ENCODE assay signal across 8 cellular contexts in the genomic region with DNA sequence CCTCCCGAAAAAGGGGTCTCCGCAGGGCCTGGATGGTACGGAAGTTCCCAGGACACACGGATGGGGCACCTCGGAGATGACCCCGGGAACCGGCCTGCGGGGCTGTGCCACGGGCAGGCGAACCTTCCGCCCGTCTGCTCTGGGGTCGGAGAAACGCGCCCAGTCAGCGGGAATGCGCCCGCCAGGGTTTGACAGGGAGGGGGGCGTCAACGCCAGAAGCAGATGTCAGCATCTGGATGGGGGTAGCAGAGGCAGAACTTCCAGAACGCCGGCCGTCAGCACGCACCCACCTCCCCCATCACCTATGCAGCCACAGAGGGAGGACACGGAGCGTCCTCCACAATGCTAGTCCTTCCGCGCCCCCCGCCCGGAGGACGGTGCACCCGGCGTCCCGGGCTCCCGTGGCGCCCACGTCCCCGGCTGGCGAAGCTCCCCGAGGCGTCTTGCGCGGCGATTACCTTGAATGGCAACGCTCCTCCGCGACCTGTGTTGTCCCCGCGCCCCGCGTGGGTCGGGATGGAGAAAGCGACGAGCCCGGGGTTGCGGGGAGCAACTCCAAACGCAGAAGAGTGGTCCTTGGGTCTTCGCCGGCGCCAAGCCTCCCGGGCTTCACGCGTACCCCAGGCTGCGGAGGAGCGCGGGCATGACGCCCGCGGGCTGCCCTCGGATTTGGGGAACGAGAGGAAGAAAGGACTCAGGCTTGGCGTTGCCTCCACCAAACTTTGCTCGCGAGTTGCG. TPM values are rescaled to one million over a fixed set of nuclear protein-coding genes. Genes with fewer than 3 reads are reported as not detected.
A peak's percentile ranks its signal among the peaks of the same experiment; 100 is the strongest.
DNase-seq lines count a peak whose midpoint lies in the region; ATAC-seq and TF ChIP-seq lines count a peak whose summit lies in the region.

No MANE protein-coding gene starts in this region.

- H3K4me2 ChIP-seq in mammary epithelial cell (ENCODE audit: insufficient read depth, low read depth, low read length), result peak overlapping the region; percentile 96

- no peak for ATAC-seq in GM19023 (IDR thresholded peaks at IDR 0.05; ENCODE audit: unreplicated experiment)
- no peak for ATAC-seq in GM18907 (IDR thresholded peaks at IDR 0.05; ENCODE audit: unreplicated experiment)

- peaks cover 53% of the 10 kb centered on the region for H3K79me2 ChIP-seq in mammary epithelial cell (ENCODE audit: insufficient read depth, low read length)

- TF ChIP-seq RAD21 in liver (IDR thresholded peaks at IDR 0.05), result no peak

- in situ Hi-C loops in mammary epithelial cell (cut with MboI; ENCODE audit: low sequenced_read_pairs in 2 of 2), result loop anchor here in 1 of 2 donors (25.0 kb wide), 1 partner anchor 510 kb away; no protein-coding TSS in a partner anchor

- H3K9me3 ChIP-seq in mammary epithelial cell (replicated peaks; ENCODE audit: insufficient read depth, low read length), result no peaks in the 10 kb centered on the region
- H3K9me3 ChIP-seq in liver (ENCODE audit: control insufficient read depth in 4 of 4, low read length in 3 of 4), result no peaks in the 10 kb centered on the region
- H3K9me3 ChIP-seq in thyroid gland, result no peaks in the 10 kb centered on the region

- no peak for TF ChIP-seq POLR2A in thyroid gland (IDR thresholded peaks at IDR 0.05)

- H3K4me1 ChIP-seq in mammary epithelial cell (ENCODE audit: insufficient read depth, low read length) (peaks cover 22% of the 10 kb centered on the region), liver (ENCODE audit: control insufficient read depth in 4 of 4, insufficient read depth in 4 of 4, low read length in 3 of 4) (peaks cover 8 to 42% (median 27%) of the 10 kb centered on the region in 4 donors), thyroid gland (peaks cover 11 to 16% of the 10 kb centered on the region in 2 donors)

- peak overlapping the region; percentile 85 for H3K9ac ChIP-seq in mammary epithelial cell (ENCODE audit: insufficient read depth, low read length)
- no peak overlapping the region for H3K9ac ChIP-seq in liver (ENCODE audit: low read depth in 1 of 2, low read length in 2 of 2)

- H3K4me3 ChIP-seq in mammary epithelial cell (replicated peaks in 1 of 3; ENCODE audit: insufficient read depth in 1 of 3, low read depth in 2 of 3, low read length in 3 of 3) (peak overlapping the region; percentile 79 to 93 (median 83)), liver (ENCODE audit: low read depth in 1 of 3, low read length in 3 of 3) (peak overlapping the region; percentile 53 to 73 (median 65)), thyroid gland (replicated peaks in 1 of 3) (peak overlapping the region; percentile 9 to 67 (median 52))

- no peaks in the 10 kb centered on the region for H4K20me1 ChIP-seq in mammary epithelial cell (ENCODE audit: insufficient read depth, low read length)

- H3K27me3 ChIP-seq in mammary epithelial cell (ENCODE audit: insufficient read depth, low read length), result no peaks in the 10 kb centered on the region
- H3K27me3 ChIP-seq in liver (ENCODE audit: control insufficient read depth in 4 of 4, insufficient read depth in 4 of 4, low read length in 3 of 4), result peaks cover 0 to 2% (median 0%) of the 10 kb centered on the region in 4 donors
- H3K27me3 ChIP-seq in thyroid gland, result no peaks in the 10 kb centered on the region

- peak overlapping the region; percentile 87 for H2AFZ ChIP-seq in mammary epithelial cell (ENCODE audit: low read depth, low read length)

- CTCF ChIA-PET in mammary epithelial cell (lab: Charles Lee; ENCODE audit: low non-redundant PET), result no interaction called here

- peak overlapping the region; percentile 87 for H3K27ac ChIP-seq in mammary epithelial cell (ENCODE audit: insufficient read depth, low read depth, low read length)
- H3K27ac ChIP-seq in liver (ENCODE audit: low read depth in 1 of 2, low read length in 2 of 2), result peak overlapping the region; percentile 61 to 75
- peak overlapping the region; percentile 50 to 81 (median 70) for H3K27ac ChIP-seq in thyroid gland

- intact Hi-C loops in mammary epithelial cell (cut with micrococcal nuclease) (loop anchor here (1.0 to 5.0 kb wide), 10 partner anchors 65 to 651 kb away; no protein-coding TSS in a partner anchor), thyroid gland (cut with DNase I) (loop anchor here (10.0 kb wide), 1 partner anchor 183 kb away; no protein-coding TSS in a partner anchor)

- DNase-seq in NCI-H1092 (lab: John Stamatoyannopoulos, UW) (peak; percentile 44), NCI-H1092 treated with DMSO at 0.1 percent for 48 hours (lab: John Stamatoyannopoulos, UW) (no peak), mammary epithelial cell (peak; percentile 53), thyroid gland (peak; percentile 47 to 49), COLO829 (ENCODE audit: low spot score) (no peak)

- peaks cover 4% of the 10 kb centered on the region for H3K36me3 ChIP-seq in mammary epithelial cell (ENCODE audit: insufficient read depth, low read length)
- no peaks in the 10 kb centered on the region for H3K36me3 ChIP-seq in liver (ENCODE audit: control insufficient read depth in 4 of 4, insufficient read depth in 3 of 4, low read depth in 1 of 4, low read length in 3 of 4)
- H3K36me3 ChIP-seq in thyroid gland, result no peaks in the 10 kb centered on the region

- TF ChIP-seq CTCF in mammary epithelial cell (conservative IDR thresholded peaks at IDR 0.05 in 1 of 2, IDR thresholded peaks at IDR 0.05 in 1 of 2; ENCODE audit: extremely low read depth in 1 of 2, insufficient read depth in 1 of 2, low read depth in 1 of 2, low read length in 2 of 2) (no peak), liver (IDR thresholded peaks at IDR 0.05; ENCODE audit: low read depth, low read length, missing input control) (no peak), thyroid gland (IDR thresholded peaks at IDR 0.05) (no peak)

- dilution Hi-C loops in mammary epithelial cell (cut with HindIII; ENCODE audit: low sequenced_read_pairs), result no loop called here

- BruUV-seq in mammary epithelial cell (replicated peaks; lab: Mats Ljungman, UMichigan), result no TSS peak

- 5% methylated on average over 29 of the region's 75 CpGs for WGBS in mammary epithelial cell (ENCODE audit: low coverage, missing lambda C conversion rate)
- WGBS in liver, result 2% methylated on average over 75 of the region's 75 CpGs
- WGBS in thyroid gland, 2 donors, result 1% methylated on average over 35 of the region's 75 CpGs; no CpG with 5 or more reads in 1 of the 2 donors

TF ChIP-seq in liver, 16 proteins besides CTCF, POLR2A, EP300 and RAD21:
- TF ChIP-seq GABPA (IDR thresholded peaks at IDR 0.05 in 1 of 2, conservative IDR thresholded peaks at IDR 0.05 in 1 of 2), result no peak
- TF ChIP-seq, protein P1, sequence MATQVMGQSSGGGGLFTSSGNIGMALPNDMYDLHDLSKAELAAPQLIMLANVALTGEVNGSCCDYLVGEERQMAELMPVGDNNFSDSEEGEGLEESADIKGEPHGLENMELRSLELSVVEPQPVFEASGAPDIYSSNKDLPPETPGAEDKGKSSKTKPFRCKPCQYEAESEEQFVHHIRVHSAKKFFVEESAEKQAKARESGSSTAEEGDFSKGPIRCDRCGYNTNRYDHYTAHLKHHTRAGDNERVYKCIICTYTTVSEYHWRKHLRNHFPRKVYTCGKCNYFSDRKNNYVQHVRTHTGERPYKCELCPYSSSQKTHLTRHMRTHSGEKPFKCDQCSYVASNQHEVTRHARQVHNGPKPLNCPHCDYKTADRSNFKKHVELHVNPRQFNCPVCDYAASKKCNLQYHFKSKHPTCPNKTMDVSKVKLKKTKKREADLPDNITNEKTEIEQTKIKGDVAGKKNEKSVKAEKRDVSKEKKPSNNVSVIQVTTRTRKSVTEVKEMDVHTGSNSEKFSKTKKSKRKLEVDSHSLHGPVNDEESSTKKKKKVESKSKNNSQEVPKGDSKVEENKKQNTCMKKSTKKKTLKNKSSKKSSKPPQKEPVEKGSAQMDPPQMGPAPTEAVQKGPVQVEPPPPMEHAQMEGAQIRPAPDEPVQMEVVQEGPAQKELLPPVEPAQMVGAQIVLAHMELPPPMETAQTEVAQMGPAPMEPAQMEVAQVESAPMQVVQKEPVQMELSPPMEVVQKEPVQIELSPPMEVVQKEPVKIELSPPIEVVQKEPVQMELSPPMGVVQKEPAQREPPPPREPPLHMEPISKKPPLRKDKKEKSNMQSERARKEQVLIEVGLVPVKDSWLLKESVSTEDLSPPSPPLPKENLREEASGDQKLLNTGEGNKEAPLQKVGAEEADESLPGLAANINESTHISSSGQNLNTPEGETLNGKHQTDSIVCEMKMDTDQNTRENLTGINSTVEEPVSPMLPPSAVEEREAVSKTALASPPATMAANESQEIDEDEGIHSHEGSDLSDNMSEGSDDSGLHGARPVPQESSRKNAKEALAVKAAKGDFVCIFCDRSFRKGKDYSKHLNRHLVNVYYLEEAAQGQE (IDR thresholded peaks at IDR 0.05), result no peak
- TF ChIP-seq, protein P2, sequence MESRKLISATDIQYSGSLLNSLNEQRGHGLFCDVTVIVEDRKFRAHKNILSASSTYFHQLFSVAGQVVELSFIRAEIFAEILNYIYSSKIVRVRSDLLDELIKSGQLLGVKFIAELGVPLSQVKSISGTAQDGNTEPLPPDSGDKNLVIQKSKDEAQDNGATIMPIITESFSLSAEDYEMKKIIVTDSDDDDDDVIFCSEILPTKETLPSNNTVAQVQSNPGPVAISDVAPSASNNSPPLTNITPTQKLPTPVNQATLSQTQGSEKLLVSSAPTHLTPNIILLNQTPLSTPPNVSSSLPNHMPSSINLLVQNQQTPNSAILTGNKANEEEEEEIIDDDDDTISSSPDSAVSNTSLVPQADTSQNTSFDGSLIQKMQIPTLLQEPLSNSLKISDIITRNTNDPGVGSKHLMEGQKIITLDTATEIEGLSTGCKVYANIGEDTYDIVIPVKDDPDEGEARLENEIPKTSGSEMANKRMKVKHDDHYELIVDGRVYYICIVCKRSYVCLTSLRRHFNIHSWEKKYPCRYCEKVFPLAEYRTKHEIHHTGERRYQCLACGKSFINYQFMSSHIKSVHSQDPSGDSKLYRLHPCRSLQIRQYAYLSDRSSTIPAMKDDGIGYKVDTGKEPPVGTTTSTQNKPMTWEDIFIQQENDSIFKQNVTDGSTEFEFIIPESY (IDR thresholded peaks at IDR 0.05), result no peak
- TF ChIP-seq NR2F2 (IDR thresholded peaks at IDR 0.05), result no peak
- TF ChIP-seq SP1 (IDR thresholded peaks at IDR 0.05), result no peak
- TF ChIP-seq HNF4G (IDR thresholded peaks at IDR 0.05), result no peak
TF ChIP-seq in liver: peak in this region for 0.

RNA-seq across cellular contexts. Expression of a gene that starts 0.6 kb away (rescaled TPM):
- 10 to 100 TPM; 22.0 to 86.9 TPM for total RNA-seq in mammary epithelial cell
- polyA plus RNA-seq in mammary epithelial cell, result 21.9 TPM
- polyA minus RNA-seq in mammary epithelial cell, result 31.9 TPM
- 10 to 100 TPM; 50.6 to 69.9 TPM for total RNA-seq in liver
- polyA plus RNA-seq in liver, result 10 to 100 TPM; 11.4 to 13.2 TPM
- 100 to 1,000 TPM in 3 of 4 donors, 10 to 100 TPM in 1; 65.6 to 149 (median 122) TPM for total RNA-seq in thyroid gland

Comparison
In these comparisons a context has a peak if more than half of its experiments do, and no peak if none do; other contexts are left out.
1. DNase-seq: peak in NCI-H1092 (single experiment), mammary epithelial cell (single experiment) and thyroid gland (2 of 2); none in NCI-H1092 treated with DMSO at 0.1 percent for 48 hours (single experiment) and COLO829 (single experiment).
2. Peak in every context shown above with its lines, with median percentiles within 50 percentile points of each other: H3K27ac ChIP-seq and H3K4me3 ChIP-seq.